ENCODE assay signal across 1 cellular context in the genomic region with DNA sequence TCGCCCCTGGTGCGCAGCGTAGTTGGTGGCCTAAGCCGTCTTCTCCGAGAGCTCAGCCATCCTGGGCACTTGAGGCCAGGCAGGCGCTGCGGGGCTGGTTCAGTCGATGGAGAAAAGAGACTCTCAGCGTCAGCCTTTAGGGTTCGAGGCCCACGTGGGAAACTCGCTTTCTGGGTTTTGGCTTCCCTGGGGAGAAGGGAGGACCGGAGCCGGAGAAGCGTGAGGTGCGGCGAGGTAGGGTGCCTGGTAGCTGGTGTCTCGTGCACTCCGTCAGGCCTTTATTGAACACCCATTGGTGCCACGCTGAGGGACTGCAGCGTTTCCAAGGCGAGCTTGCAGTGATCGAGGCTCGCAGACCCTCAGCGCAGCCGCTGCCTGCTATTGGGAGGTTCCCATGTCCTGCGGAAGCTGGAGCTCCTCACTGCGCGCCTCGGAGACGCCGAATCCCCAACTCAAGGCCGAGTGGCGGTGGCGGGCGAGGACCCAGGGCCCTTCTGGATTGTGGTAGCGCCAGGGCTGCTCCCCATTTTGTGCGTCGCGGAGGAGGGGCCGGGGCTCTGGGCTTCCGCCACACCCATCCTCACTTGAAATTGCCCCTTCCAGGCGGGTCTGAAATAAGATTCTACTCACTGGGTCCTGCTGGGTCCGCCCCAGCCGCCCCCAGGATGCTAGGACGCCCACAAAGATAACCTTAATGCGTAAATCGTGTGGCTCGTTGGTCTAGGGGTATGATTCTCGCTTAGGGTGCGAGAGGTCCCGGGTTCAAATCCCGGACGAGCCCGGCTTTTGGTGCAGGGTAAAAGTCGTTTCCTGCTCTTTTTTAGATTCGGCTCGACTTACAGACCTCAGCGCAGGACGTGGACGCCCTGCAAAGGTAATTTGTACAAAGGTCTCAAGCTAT.
A peak's percentile ranks its signal among the peaks of the same experiment; 100 is the strongest.
TF ChIP-seq lines count a peak whose summit lies in the region.

No MANE protein-coding gene starts in this region.

TF ChIP-seq in K562, 482 proteins besides CTCF, POLR2A, EP300 and RAD21 (continued from another document and continues in another):
- TF ChIP-seq ZMIZ1 (IDR thresholded peaks at IDR 0.05; ENCODE audit: low read depth in 2 of 2, low read length in 2 of 2) (no peak), HEY1 (CRISPR knock-in tag; IDR thresholded peaks at IDR 0.05; ENCODE audit: borderline replicate concordance) (no peak), ZNF583 (CRISPR knock-in tag; IDR thresholded peaks at IDR 0.05) (no peak), ZZZ3 (IDR thresholded peaks at IDR 0.05) (no peak), DIDO1 (tag; IDR thresholded peaks at IDR 0.05; ENCODE audit: low read depth) (no peak), ZFPM2 (CRISPR knock-in tag; IDR thresholded peaks at IDR 0.05) (no peak), GATAD2B (IDR thresholded peaks at IDR 0.05; ENCODE audit: borderline replicate concordance) (no peak), MLLT1 (IDR thresholded peaks at IDR 0.05) (no peak), TAF9B (IDR thresholded peaks at IDR 0.05; ENCODE audit: partially characterized antibody) (no peak), HIVEP1 (CRISPR knock-in tag; IDR thresholded peaks at IDR 0.05) (no peak), CREM (IDR thresholded peaks at IDR 0.05; ENCODE audit: low read depth) (peak; percentile 61), CHD2 (IDR thresholded peaks at IDR 0.05; ENCODE audit: low read depth, low read length) (peak; percentile 61), POLR2AphosphoS5 (IDR thresholded peaks at IDR 0.05; ENCODE audit: control insufficient read depth, insufficient read depth, low read depth, low read length) (no peak), ZNF217 (CRISPR knock-in tag; IDR thresholded peaks at IDR 0.05) (no peak), MAZ (CRISPR knock-in tag; conservative IDR thresholded peaks at IDR 0.05 in 1 of 2, IDR thresholded peaks at IDR 0.05 in 1 of 2) (peak in 1 of 2 experiments; percentile 13; a peak in 1 of 4 replicates), HDAC1 (IDR thresholded peaks at IDR 0.05) (peak in 1 of 2 experiments; percentile 49; a peak in 1 of 4 replicates), NCOA6 (IDR thresholded peaks at IDR 0.05) (no peak), COPS2 (conservative IDR thresholded peaks at IDR 0.05) (no peak), RUNX1 (IDR thresholded peaks at IDR 0.05; ENCODE audit: low read depth) (no peak), MTA2 (IDR thresholded peaks at IDR 0.05; ENCODE audit: low read depth) (no peak), ATF6 (CRISPR knock-in tag; IDR thresholded peaks at IDR 0.05) (peak; percentile 86), SIRT6 (IDR thresholded peaks at IDR 0.05; ENCODE audit: low read depth, low read length) (no peak), CREB1 (IDR thresholded peaks at IDR 0.05) (no peak), CREB1 (CRISPR knock-in tag; IDR thresholded peaks at IDR 0.05) (no peak), CCAR2 (IDR thresholded peaks at IDR 0.05; ENCODE audit: low read depth, low read length) (no peak), JUN (IDR thresholded peaks at IDR 0.05; ENCODE audit: borderline replicate concordance, low read depth, low read length) (no peak), JUN (CRISPR knock-in tag; IDR thresholded peaks at IDR 0.05; ENCODE audit: borderline replicate concordance) (no peak), NFYB (IDR thresholded peaks at IDR 0.05; ENCODE audit: extremely low read depth, insufficient read length) (no peak), ZNF41 (CRISPR knock-in tag; conservative IDR thresholded peaks at IDR 0.05) (no peak), BMI1 (IDR thresholded peaks at IDR 0.05; ENCODE audit: low read length) (no peak), ZNF695 (CRISPR knock-in tag; IDR thresholded peaks at IDR 0.05) (no peak), TCF15 (CRISPR knock-in tag; IDR thresholded peaks at IDR 0.05) (no peak), GABPB1 (CRISPR knock-in tag; IDR thresholded peaks at IDR 0.05) (no peak), DDX20 (tag; IDR thresholded peaks at IDR 0.05; ENCODE audit: low read depth) (no peak), TEAD4 (IDR thresholded peaks at IDR 0.05; ENCODE audit: low read length) (peak; percentile 56; the same call in 1 of the 2 replicates), TEAD4 (CRISPR knock-in tag; IDR thresholded peaks at IDR 0.05; ENCODE audit: borderline replicate concordance) (no peak), NCOR1 (IDR thresholded peaks at IDR 0.05) (no peak), SUPT5H (IDR thresholded peaks at IDR 0.05) (0 out of 2 replicates have a peak, but pooled peaks have one; percentile 23), ZNF717 (CRISPR knock-in tag; IDR thresholded peaks at IDR 0.05) (no peak), SRSF9 (IDR thresholded peaks at IDR 0.05; ENCODE audit: borderline replicate concordance, low read depth, low read length) (no peak)
- TF ChIP-seq, protein P1, sequence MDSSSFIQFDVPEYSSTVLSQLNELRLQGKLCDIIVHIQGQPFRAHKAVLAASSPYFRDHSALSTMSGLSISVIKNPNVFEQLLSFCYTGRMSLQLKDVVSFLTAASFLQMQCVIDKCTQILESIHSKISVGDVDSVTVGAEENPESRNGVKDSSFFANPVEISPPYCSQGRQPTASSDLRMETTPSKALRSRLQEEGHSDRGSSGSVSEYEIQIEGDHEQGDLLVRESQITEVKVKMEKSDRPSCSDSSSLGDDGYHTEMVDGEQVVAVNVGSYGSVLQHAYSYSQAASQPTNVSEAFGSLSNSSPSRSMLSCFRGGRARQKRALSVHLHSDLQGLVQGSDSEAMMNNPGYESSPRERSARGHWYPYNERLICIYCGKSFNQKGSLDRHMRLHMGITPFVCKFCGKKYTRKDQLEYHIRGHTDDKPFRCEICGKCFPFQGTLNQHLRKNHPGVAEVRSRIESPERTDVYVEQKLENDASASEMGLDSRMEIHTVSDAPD (CRISPR knock-in tag; IDR thresholded peaks at IDR 0.05) = no peak
- TF ChIP-seq, protein P2, sequence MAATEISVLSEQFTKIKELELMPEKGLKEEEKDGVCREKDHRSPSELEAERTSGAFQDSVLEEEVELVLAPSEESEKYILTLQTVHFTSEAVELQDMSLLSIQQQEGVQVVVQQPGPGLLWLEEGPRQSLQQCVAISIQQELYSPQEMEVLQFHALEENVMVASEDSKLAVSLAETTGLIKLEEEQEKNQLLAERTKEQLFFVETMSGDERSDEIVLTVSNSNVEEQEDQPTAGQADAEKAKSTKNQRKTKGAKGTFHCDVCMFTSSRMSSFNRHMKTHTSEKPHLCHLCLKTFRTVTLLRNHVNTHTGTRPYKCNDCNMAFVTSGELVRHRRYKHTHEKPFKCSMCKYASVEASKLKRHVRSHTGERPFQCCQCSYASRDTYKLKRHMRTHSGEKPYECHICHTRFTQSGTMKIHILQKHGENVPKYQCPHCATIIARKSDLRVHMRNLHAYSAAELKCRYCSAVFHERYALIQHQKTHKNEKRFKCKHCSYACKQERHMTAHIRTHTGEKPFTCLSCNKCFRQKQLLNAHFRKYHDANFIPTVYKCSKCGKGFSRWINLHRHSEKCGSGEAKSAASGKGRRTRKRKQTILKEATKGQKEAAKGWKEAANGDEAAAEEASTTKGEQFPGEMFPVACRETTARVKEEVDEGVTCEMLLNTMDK (IDR thresholded peaks at IDR 0.05; ENCODE audit: borderline replicate concordance, insufficient read depth, low read depth, low read length, poor library complexity, severe bottlenecking) = no peak
- TF ChIP-seq, protein P3, sequence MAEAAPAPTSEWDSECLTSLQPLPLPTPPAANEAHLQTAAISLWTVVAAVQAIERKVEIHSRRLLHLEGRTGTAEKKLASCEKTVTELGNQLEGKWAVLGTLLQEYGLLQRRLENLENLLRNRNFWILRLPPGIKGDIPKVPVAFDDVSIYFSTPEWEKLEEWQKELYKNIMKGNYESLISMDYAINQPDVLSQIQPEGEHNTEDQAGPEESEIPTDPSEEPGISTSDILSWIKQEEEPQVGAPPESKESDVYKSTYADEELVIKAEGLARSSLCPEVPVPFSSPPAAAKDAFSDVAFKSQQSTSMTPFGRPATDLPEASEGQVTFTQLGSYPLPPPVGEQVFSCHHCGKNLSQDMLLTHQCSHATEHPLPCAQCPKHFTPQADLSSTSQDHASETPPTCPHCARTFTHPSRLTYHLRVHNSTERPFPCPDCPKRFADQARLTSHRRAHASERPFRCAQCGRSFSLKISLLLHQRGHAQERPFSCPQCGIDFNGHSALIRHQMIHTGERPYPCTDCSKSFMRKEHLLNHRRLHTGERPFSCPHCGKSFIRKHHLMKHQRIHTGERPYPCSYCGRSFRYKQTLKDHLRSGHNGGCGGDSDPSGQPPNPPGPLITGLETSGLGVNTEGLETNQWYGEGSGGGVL (CRISPR knock-in tag; IDR thresholded peaks at IDR 0.05) = no peak
- TF ChIP-seq, protein P4, sequence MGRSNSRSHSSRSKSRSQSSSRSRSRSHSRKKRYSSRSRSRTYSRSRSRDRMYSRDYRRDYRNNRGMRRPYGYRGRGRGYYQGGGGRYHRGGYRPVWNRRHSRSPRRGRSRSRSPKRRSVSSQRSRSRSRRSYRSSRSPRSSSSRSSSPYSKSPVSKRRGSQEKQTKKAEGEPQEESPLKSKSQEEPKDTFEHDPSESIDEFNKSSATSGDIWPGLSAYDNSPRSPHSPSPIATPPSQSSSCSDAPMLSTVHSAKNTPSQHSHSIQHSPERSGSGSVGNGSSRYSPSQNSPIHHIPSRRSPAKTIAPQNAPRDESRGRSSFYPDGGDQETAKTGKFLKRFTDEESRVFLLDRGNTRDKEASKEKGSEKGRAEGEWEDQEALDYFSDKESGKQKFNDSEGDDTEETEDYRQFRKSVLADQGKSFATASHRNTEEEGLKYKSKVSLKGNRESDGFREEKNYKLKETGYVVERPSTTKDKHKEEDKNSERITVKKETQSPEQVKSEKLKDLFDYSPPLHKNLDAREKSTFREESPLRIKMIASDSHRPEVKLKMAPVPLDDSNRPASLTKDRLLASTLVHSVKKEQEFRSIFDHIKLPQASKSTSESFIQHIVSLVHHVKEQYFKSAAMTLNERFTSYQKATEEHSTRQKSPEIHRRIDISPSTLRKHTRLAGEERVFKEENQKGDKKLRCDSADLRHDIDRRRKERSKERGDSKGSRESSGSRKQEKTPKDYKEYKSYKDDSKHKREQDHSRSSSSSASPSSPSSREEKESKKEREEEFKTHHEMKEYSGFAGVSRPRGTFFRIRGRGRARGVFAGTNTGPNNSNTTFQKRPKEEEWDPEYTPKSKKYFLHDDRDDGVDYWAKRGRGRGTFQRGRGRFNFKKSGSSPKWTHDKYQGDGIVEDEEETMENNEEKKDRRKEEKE (IDR thresholded peaks at IDR 0.05; ENCODE audit: borderline replicate concordance in 1 of 2, control insufficient read depth in 1 of 2, low read depth in 2 of 2, low read length in 1 of 2) = no peak
- TF ChIP-seq, protein P5, sequence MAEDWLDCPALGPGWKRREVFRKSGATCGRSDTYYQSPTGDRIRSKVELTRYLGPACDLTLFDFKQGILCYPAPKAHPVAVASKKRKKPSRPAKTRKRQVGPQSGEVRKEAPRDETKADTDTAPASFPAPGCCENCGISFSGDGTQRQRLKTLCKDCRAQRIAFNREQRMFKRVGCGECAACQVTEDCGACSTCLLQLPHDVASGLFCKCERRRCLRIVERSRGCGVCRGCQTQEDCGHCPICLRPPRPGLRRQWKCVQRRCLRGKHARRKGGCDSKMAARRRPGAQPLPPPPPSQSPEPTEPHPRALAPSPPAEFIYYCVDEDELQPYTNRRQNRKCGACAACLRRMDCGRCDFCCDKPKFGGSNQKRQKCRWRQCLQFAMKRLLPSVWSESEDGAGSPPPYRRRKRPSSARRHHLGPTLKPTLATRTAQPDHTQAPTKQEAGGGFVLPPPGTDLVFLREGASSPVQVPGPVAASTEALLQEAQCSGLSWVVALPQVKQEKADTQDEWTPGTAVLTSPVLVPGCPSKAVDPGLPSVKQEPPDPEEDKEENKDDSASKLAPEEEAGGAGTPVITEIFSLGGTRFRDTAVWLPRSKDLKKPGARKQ (CRISPR knock-in tag; IDR thresholded peaks at IDR 0.05) = no peak
